In genomic region chr17:47232465-47232864, GRCh38 we compare ENCODE assay signal across 19 cellular contexts. TPM values are rescaled to one million over a fixed set of nuclear protein-coding genes. Genes with fewer than 3 reads are reported as not detected.
"Had no signal": no experiment of that assay in that cellular context is flagged by ENCODE, and none has a peak within 500 bp of the region (broad histone marks: within the 10 kb centered on the region; RNA-seq: fewer than 3 reads in every experiment).

No MANE protein-coding gene starts in this region.

- DNase-seq: cortex of kidney; effector memory CD4-positive, alpha-beta T cell; heart left ventricle; hippocampal formation; left colon; left ventricle myocardium superior; mammary epithelial cell; mucosa of descending colon; naive thymus-derived CD8-positive, alpha-beta T cell; stimulated activated CD4-positive, alpha-beta T cell treated with anti-CD3 and anti-CD28 coated beads, Interleukin-2, amount 100 ng/mL, for 48 hours; transverse colon had no signal

- H3K9me3 ChIP-seq: right atrium auricular region, transverse colon had no signal

- H3K4me3 Mint-ChIP-seq: central memory CD8-positive, alpha-beta T cell; naive thymus-derived CD8-positive, alpha-beta T cell; stimulated activated naive CD8-positive, alpha-beta T cell treated with anti-CD3 and anti-CD28 coated beads, Interleukin-15, Interleukin-2, amounts not matched to agents 100 ng/mL and 50 ng/mL, for 24 hours had no signal

- H3K36me3 ChIP-seq: heart left ventricle, transverse colon had no signal

- H3K27me3 ChIP-seq: heart left ventricle, right atrium auricular region, transverse colon had no signal

- H3K9me3 Mint-ChIP-seq: central memory CD8-positive, alpha-beta T cell; naive thymus-derived CD8-positive, alpha-beta T cell; stimulated activated naive CD8-positive, alpha-beta T cell treated with anti-CD3 and anti-CD28 coated beads, Interleukin-15, Interleukin-2, amounts not matched to agents 100 ng/mL and 50 ng/mL, for 24 hours had no signal

- ATAC-seq: esophagus mucosa; heart left ventricle; left colon; left ventricle myocardium superior; mucosa of descending colon; naive thymus-derived CD8-positive, alpha-beta T cell had no signal

- H3K27ac Mint-ChIP-seq: stimulated activated naive CD8-positive, alpha-beta T cell treated with anti-CD3 and anti-CD28 coated beads, Interleukin-15, Interleukin-2, amounts not matched to agents 100 ng/mL and 50 ng/mL, for 24 hours had no signal

- H3K27ac ChIP-seq: heart left ventricle, right atrium auricular region, transverse colon had no signal

- H3K36me3 Mint-ChIP-seq: naive thymus-derived CD8-positive, alpha-beta T cell had no signal

- H3K4me3 ChIP-seq: heart left ventricle, mucosa of descending colon, right atrium auricular region, smooth muscle cell, transverse colon had no signal

- H3K4me2 ChIP-seq: smooth muscle cell had no signal

- H3K27me3 Mint-ChIP-seq: central memory CD8-positive, alpha-beta T cell had no signal

RNA-seq across cellular contexts. Expression of gene ITGB3, which starts 21.2 kb away (rescaled TPM):
- total RNA-seq: naive thymus-derived CD8-positive, alpha-beta T cell had no signal
- polyA plus RNA-seq: naive thymus-derived CD8-positive, alpha-beta T cell had no signal

RNA-seq across cellular contexts. Expression of gene MYL4, which starts 23.3 kb away (rescaled TPM):
- total RNA-seq: esophagus mucosa; fibroblast of lung; kidney epithelial cell; left colon; mammary epithelial cell; naive thymus-derived CD8-positive, alpha-beta T cell; transverse colon; ureter had no signal
- polyA plus RNA-seq: mammary epithelial cell; naive thymus-derived CD8-positive, alpha-beta T cell had no signal
